ENCODE assay signal across 8 cellular contexts in the genomic region with DNA sequence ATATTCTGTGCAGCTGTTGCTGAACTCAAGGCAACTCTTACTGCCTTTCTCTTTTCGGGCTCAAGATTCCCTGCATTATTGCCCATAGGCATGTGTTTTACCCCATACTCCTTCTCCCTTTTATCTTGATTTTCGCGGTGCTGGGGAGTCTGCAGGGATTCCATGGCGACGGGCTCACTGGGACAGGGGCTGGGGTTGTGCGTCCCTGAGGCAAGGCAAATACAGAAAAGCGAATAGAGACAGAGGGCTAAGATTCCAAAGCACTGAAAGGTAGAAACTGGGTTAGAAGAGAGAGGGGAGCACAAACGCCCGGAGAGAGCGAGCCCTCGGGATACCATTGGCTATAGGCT. TPM values are rescaled to one million over a fixed set of nuclear protein-coding genes. Genes with fewer than 3 reads are reported as not detected.
DNase-seq lines count a peak whose midpoint lies in the region; ATAC-seq and TF ChIP-seq lines count a peak whose summit lies in the region.

No MANE protein-coding gene starts in this region.

- peaks cover 14% of the 10 kb centered on the region for H3K36me3 Mint-ChIP-seq in activated naive CD8-positive, alpha-beta T cell treated with anti-CD3 and anti-CD28 coated beads, Interleukin-2, amount 50 U/mL, for 24 hours (ENCODE audit: low read depth)

- TF ChIP-seq CTCF in tibial artery (IDR thresholded peaks at IDR 0.05): no peak

- DNase-seq in activated naive CD8-positive, alpha-beta T cell treated with anti-CD3 and anti-CD28 coated beads, Interleukin-2, amount 50 U/mL, for 24 hours: no peak
- DNase-seq in left lobe of liver (ENCODE audit: low spot score) (no peak), tibial artery (no peak), HCEC 1CT (no peak), NCI-H524 treated with DMSO at 0.1 percent for 48 hours (lab: John Stamatoyannopoulos, UW) (no peak)
- no peak for DNase-seq in activated effector memory CD4-positive, alpha-beta T cell treated with anti-CD3 and anti-CD28 coated beads, Interleukin-2, amount 50 U/mL, for 16 hours

- H3K4me3 ChIP-seq in tibial artery: peak overlapping the region; percentile 80 to 93

- no peaks in the 10 kb centered on the region for H3K9me3 Mint-ChIP-seq in activated naive CD8-positive, alpha-beta T cell treated with anti-CD3 and anti-CD28 coated beads, Interleukin-2, amount 50 U/mL, for 24 hours

- H3K27me3 ChIP-seq in tibial artery: peaks cover 0 to 3% of the 10 kb centered on the region in 2 donors

- peak overlapping the region; percentile 87 to 91 for H3K27ac ChIP-seq in tibial artery

- peaks cover 0 to 31% (median 22%) of the 10 kb centered on the region in 4 donors for H3K4me1 ChIP-seq in tibial artery

- H3K36me3 ChIP-seq in tibial artery: peaks cover 0 to 6% (median 0%) of the 10 kb centered on the region in 3 donors

- no peaks in the 10 kb centered on the region for H3K9me3 ChIP-seq in tibial artery

- intact Hi-C loops in tibial artery (cut with DNase I; ENCODE audit: low total_unique reads): loop anchor here (10.0 kb wide), 2 partner anchors 68 to 142 kb away; a partner anchor contains a TSS

- peak overlapping the region; percentile 100 for H3K4me3 Mint-ChIP-seq in activated naive CD8-positive, alpha-beta T cell treated with anti-CD3 and anti-CD28 coated beads, Interleukin-2, amount 50 U/mL, for 24 hours

- ATAC-seq in GM19324 (IDR thresholded peaks at IDR 0.05; ENCODE audit: low FRiP score, unreplicated experiment) (peak; percentile 20), HG03064 (IDR thresholded peaks at IDR 0.05; ENCODE audit: low read depth, unreplicated experiment) (peak; percentile 22), left lobe of liver (peak; percentile 23)
- ATAC-seq in activated naive CD8-positive, alpha-beta T cell treated with anti-CD3 and anti-CD28 coated beads, Interleukin-2, amount 50 U/mL, for 24 hours: peak; percentile 17

- H3K27me3 Mint-ChIP-seq in activated naive CD8-positive, alpha-beta T cell treated with anti-CD3 and anti-CD28 coated beads, Interleukin-2, amount 50 U/mL, for 24 hours: no peaks in the 10 kb centered on the region

- H3K4me1 Mint-ChIP-seq in activated naive CD8-positive, alpha-beta T cell treated with anti-CD3 and anti-CD28 coated beads, Interleukin-2, amount 50 U/mL, for 24 hours: peaks cover 24% of the 10 kb centered on the region

- H3K27ac Mint-ChIP-seq in activated naive CD8-positive, alpha-beta T cell treated with anti-CD3 and anti-CD28 coated beads, Interleukin-2, amount 50 U/mL, for 24 hours: peak overlapping the region; percentile 99

RNA-seq across cellular contexts. Expression of a gene that starts 0.5 kb away (rescaled TPM):
- total RNA-seq in left lobe of liver: 6.1 TPM

RNA-seq across cellular contexts. Expression of a gene that starts 8.1 kb away (rescaled TPM):
- not detected for total RNA-seq in left lobe of liver

RNA-seq across cellular contexts. Expression of a gene that starts 52.9 kb away (rescaled TPM):
- total RNA-seq in left lobe of liver: not detected
